In the genomic region with DNA sequence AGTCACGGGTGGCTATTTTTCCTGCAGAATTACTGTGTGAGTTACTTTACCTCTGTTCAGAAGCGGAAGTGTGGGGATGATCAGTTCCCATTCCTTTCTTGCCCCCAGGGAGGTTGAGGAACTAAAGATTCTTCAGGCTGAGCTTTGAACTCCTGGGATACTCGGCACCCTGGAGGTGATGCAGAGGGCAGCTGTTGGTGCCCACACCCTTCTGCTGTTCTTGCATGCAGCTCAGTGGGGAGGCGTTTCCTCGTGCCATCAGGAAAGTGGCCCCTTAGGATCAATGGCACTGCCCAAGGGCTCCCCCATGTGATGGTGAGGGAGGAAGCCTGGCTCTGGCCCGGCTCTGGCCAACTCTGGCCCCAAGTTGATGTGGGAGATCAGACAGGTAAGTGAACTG, we compare ENCODE assay signal across 16 cellular contexts. TPM values are rescaled to one million over a fixed set of nuclear protein-coding genes. Genes with fewer than 3 reads are reported as not detected.
DNase-seq lines count a peak whose midpoint lies in the region; ATAC-seq, FAIRE-seq and TF ChIP-seq lines count a peak whose summit lies in the region.
"Had no signal": no experiment of that assay in that cellular context is flagged by ENCODE, and none has a peak within 500 bp of the region (broad histone marks: within the 10 kb centered on the region; RNA-seq: fewer than 3 reads in every experiment).

No MANE protein-coding gene starts in this region.

- H2BK5ac ChIP-seq in trophoblast cell (ENCODE audit: low read depth, low read length, poor library complexity): no peak overlapping the region

- TF ChIP-seq RAD21 in GM12878 (IDR thresholded peaks at IDR 0.05; ENCODE audit: insufficient read depth, low read depth, low read length): no peak

- no peak overlapping the region for H4K8ac ChIP-seq in trophoblast cell (ENCODE audit: low read depth, low read length)

- H3K79me1 ChIP-seq in trophoblast cell (ENCODE audit: low read length): no peaks in the 10 kb centered on the region

- H3K4me2 ChIP-seq in GM12878 (ENCODE audit: control insufficient read depth, insufficient read depth) (no peak overlapping the region), trophoblast cell (ENCODE audit: low read length) (no peak overlapping the region)

- H4K20me1 ChIP-seq in GM12878 (ENCODE audit: control insufficient read depth, insufficient read depth): no peaks in the 10 kb centered on the region

- no peak overlapping the region for H2BK120ac ChIP-seq in trophoblast cell (ENCODE audit: insufficient read depth, low read length, poor library complexity)

- TF ChIP-seq POLR2A in GM12891 (IDR thresholded peaks at IDR 0.05; ENCODE audit: low read depth, low read length) (no peak), GM12878 (IDR thresholded peaks at IDR 0.05; ENCODE audit: low read depth, low read length) (no peak)

- no peaks in the 10 kb centered on the region for H3K9me3 ChIP-seq in GM12878 (replicated peaks; ENCODE audit: control insufficient read depth, insufficient read depth, low read length)
- no peaks in the 10 kb centered on the region for H3K9me3 ChIP-seq in trophoblast cell (ENCODE audit: insufficient read depth, low read depth, low read length)
- H3K9me3 ChIP-seq: ascending aorta, esophagus muscularis mucosa, heart right ventricle, pancreas, SJCRH30 had no signal

- no peak overlapping the region for H3K27ac ChIP-seq in GM12878 (ENCODE audit: control insufficient read depth, insufficient read depth)
- H3K27ac ChIP-seq in trophoblast cell (ENCODE audit: low read depth, low read length): peak overlapping the region; percentile 7
- H3K27ac ChIP-seq: ascending aorta, esophagus muscularis mucosa, heart right ventricle, pancreas, SJCRH30 had no signal

- H3K79me2 ChIP-seq in GM12878 (ENCODE audit: control insufficient read depth, insufficient read depth, low read length) (no peaks in the 10 kb centered on the region), trophoblast cell (ENCODE audit: control insufficient read depth, insufficient read depth, low read length, poor library complexity) (no peaks in the 10 kb centered on the region)

- BruUV-seq in GM12878 (replicated peaks; lab: Mats Ljungman, UMichigan): no TSS peak

- WGBS in GM12878 (ENCODE audit: insufficient coverage, insufficient replicate concordance, low lambda C conversion rate, missing lambda C conversion rate): 2% methylated on average over 6 of the region's 6 CpGs
- WGBS in trophoblast cell (ENCODE audit: extremely low coverage, insufficient coverage, insufficient read length): no CpG with 5 or more reads among the region's 6 CpGs

- no peak overlapping the region for H3K4me3 Mint-ChIP-seq in activated CD4-positive, alpha-beta T cell treated with anti-CD3 and anti-CD28 coated beads, Interleukin-2, amount 10 ng/mL, durations not matched to agents 7 days and 5 days
- H3K4me3 Mint-ChIP-seq: activated CD4-positive, alpha-beta memory T cell treated with anti-CD3 and anti-CD28 coated beads, Interleukin-2, amount 10 ng/mL, durations not matched to agents 7 days and 5 days had no signal

- H2BK12ac ChIP-seq in trophoblast cell (ENCODE audit: low read length): no peak overlapping the region

- peaks cover 7% of the 10 kb centered on the region for H3K4me1 Mint-ChIP-seq in activated CD4-positive, alpha-beta T cell treated with anti-CD3 and anti-CD28 coated beads, Interleukin-2, amount 10 ng/mL, durations not matched to agents 7 days and 5 days

- no peaks in the 10 kb centered on the region for H3K36me3 Mint-ChIP-seq in activated CD4-positive, alpha-beta T cell treated with anti-CD3 and anti-CD28 coated beads, Interleukin-2, amount 10 ng/mL, durations not matched to agents 7 days and 5 days (ENCODE audit: low read depth)

- H3K23ac ChIP-seq in trophoblast cell (ENCODE audit: low read length): peak overlapping the region; percentile 18

- no peak overlapping the region for H3K4me3 ChIP-seq in GM12878
- no peak overlapping the region for H3K4me3 ChIP-seq in trophoblast cell (ENCODE audit: low read depth, low read length)
- H3K4me3 ChIP-seq: ascending aorta, esophagus muscularis mucosa, heart right ventricle, pancreas, SJCRH30 had no signal

- SMC1A ChIA-PET in GM12878 (lab: Charles Lee; ENCODE audit: uncharacterized antibody, unreplicated experiment): no interaction called here

- H3K18ac ChIP-seq in trophoblast cell (ENCODE audit: low read length): no peak overlapping the region

- H3K27ac Mint-ChIP-seq in activated CD4-positive, alpha-beta T cell treated with anti-CD3 and anti-CD28 coated beads, Interleukin-2, amount 10 ng/mL, durations not matched to agents 7 days and 5 days: no peak overlapping the region
- H3K27ac Mint-ChIP-seq: activated CD4-positive, alpha-beta memory T cell treated with anti-CD3 and anti-CD28 coated beads, Interleukin-2, amount 10 ng/mL, durations not matched to agents 7 days and 5 days had no signal

- peaks cover 82% of the 10 kb centered on the region for H3K27me3 Mint-ChIP-seq in activated CD4-positive, alpha-beta T cell treated with anti-CD3 and anti-CD28 coated beads, Interleukin-2, amount 10 ng/mL, durations not matched to agents 7 days and 5 days

- H2AK5ac ChIP-seq in trophoblast cell (ENCODE audit: low read length): no peak overlapping the region

- H3K14ac ChIP-seq in trophoblast cell (ENCODE audit: low read length): no peak overlapping the region

- ATAC-seq in GM12878: peak; percentile 36; the same call in 1 of the 3 replicates
- ATAC-seq: heart right ventricle had no signal

- no peaks in the 10 kb centered on the region for H3K4me1 ChIP-seq in GM12878 (ENCODE audit: control insufficient read depth, insufficient read depth, low read length)
- H3K4me1 ChIP-seq in trophoblast cell (ENCODE audit: control insufficient read depth in 1 of 2, insufficient read depth in 2 of 2, low read length in 2 of 2): peaks cover 9 to 15% of the 10 kb centered on the region in 2 experiments
- H3K4me1 ChIP-seq: ascending aorta, esophagus muscularis mucosa, pancreas, SJCRH30 had no signal

- H2AFZ ChIP-seq in GM12878 (ENCODE audit: control insufficient read depth, low read depth, low read length) (no peak overlapping the region), trophoblast cell (ENCODE audit: insufficient read depth, low read length, poor library complexity) (no peak overlapping the region)

- no peak overlapping the region for H3K9ac ChIP-seq in GM12878 (ENCODE audit: control insufficient read depth, insufficient read depth, low read length)
- no peak overlapping the region for H3K9ac ChIP-seq in trophoblast cell (ENCODE audit: low read length)

- CTCF ChIA-PET in GM12878 (lab: Yijun Ruan, JAX): no interaction called here
- CTCF ChIA-PET in activated CD4-positive, alpha-beta T cell treated with anti-CD3 and anti-CD28 coated beads, Interleukin-2, amount 10 ng/mL, durations not matched to agents 7 days and 5 days (lab: Charles Lee): interaction anchor here (1.0 to 1.8 kb wide), 2 partner anchors 12 to 93 kb away, joined by 3 to 4 read pairs; no protein-coding TSS in a partner anchor

- no peaks in the 10 kb centered on the region for H3K9me3 Mint-ChIP-seq in activated CD4-positive, alpha-beta T cell treated with anti-CD3 and anti-CD28 coated beads, Interleukin-2, amount 10 ng/mL, durations not matched to agents 7 days and 5 days
- H3K9me3 Mint-ChIP-seq: activated CD4-positive, alpha-beta memory T cell treated with anti-CD3 and anti-CD28 coated beads, Interleukin-2, amount 10 ng/mL, durations not matched to agents 7 days and 5 days had no signal

- intact Hi-C loops in GM12878 (cut with micrococcal nuclease; ENCODE audit: unreplicated experiment): no loop called here

- TF ChIP-seq CTCF in GM12878 (IDR thresholded peaks at IDR 0.05 in 2 of 3, conservative IDR thresholded peaks at IDR 0.05 in 1 of 3; ENCODE audit: control insufficient read depth in 2 of 3, extremely low read depth in 1 of 3, insufficient read depth in 1 of 3, low read depth in 3 of 3, low read length in 3 of 3): no peak

- RAD21 ChIA-PET in GM12878 (lab: Charles Lee; ENCODE audit: unreplicated experiment): no interaction called here

- DNase-seq in GM12891 (ENCODE audit: insufficient read length, low spot score): no peak
- DNase-seq in M059J (ENCODE audit: low read depth): peak; percentile 8
- no peak for DNase-seq in GM12878 (ENCODE audit: low read depth, low spot score)
- no peak for DNase-seq in trophoblast cell
- DNase-seq in activated CD4-positive, alpha-beta T cell treated with anti-CD3 and anti-CD28 coated beads, Interleukin-2, amount 10 ng/mL, durations not matched to agents 7 days and 5 days: no peak
- DNase-seq in NCI-H2107 (lab: John Stamatoyannopoulos, UW): no peak
- no peak for DNase-seq in NCI-H345 (lab: John Stamatoyannopoulos, UW)
- DNase-seq: activated CD4-positive, alpha-beta memory T cell treated with anti-CD3 and anti-CD28 coated beads, Interleukin-2, amount 10 ng/mL, durations not matched to agents 7 days and 5 days; cortex of kidney; heart right ventricle; kidney; pancreas; SJCRH30 had no signal

- POLR2A ChIA-PET in GM12878 (lab: Charles Lee): no interaction called here
- POLR2A ChIA-PET in activated CD4-positive, alpha-beta T cell treated with anti-CD3 and anti-CD28 coated beads, Interleukin-2, amount 10 ng/mL, durations not matched to agents 7 days and 5 days (lab: Charles Lee): no interaction called here

- H3K27me3 ChIP-seq in GM12878 (replicated peaks in 1 of 2; ENCODE audit: control insufficient read depth in 2 of 2, insufficient read depth in 2 of 2, low read length in 1 of 2): peaks cover 4 to 10% of the 10 kb centered on the region in 2 experiments
- no peaks in the 10 kb centered on the region for H3K27me3 ChIP-seq in trophoblast cell (ENCODE audit: insufficient read depth, low read length)
- H3K27me3 ChIP-seq: ascending aorta, pancreas, SJCRH30 had no signal

- peak overlapping the region; percentile 1 for H3K4ac ChIP-seq in trophoblast cell (ENCODE audit: low read depth, low read length)

- peak; percentile 47 for FAIRE-seq in GM12891 (lab: Jason Lieb, UNC)
- FAIRE-seq in GM12878 (lab: Jason Lieb, UNC): no peak
- FAIRE-seq: kidney, pancreas, TTC549 had no signal

- TF ChIP-seq EP300 in GM12878 (IDR thresholded peaks at IDR 0.05; ENCODE audit: borderline replicate concordance in 1 of 2, control insufficient read depth in 1 of 2, low read depth in 2 of 2, low read length in 2 of 2): no peak

- H4K12ac ChIP-seq in trophoblast cell (ENCODE audit: low read depth, low read length): no peak overlapping the region

- in situ Hi-C loops in GM12878 (cut with MboI): no loop called here

- H4K91ac ChIP-seq in trophoblast cell (ENCODE audit: low read depth, low read length): no peak overlapping the region

- no peaks in the 10 kb centered on the region for H3K36me3 ChIP-seq in GM12878 (ENCODE audit: control insufficient read depth in 2 of 2, insufficient read depth in 2 of 2, low read length in 1 of 2)
- no peaks in the 10 kb centered on the region for H3K36me3 ChIP-seq in trophoblast cell (ENCODE audit: control insufficient read depth in 1 of 2, insufficient read depth in 2 of 2, low read length in 2 of 2)
- H3K36me3 ChIP-seq: ascending aorta, esophagus muscularis mucosa, heart right ventricle, pancreas, SJCRH30 had no signal

RNA-seq across cellular contexts. Expression of a gene that starts 44.7 kb away (rescaled TPM):
- polyA plus RNA-seq in GM12891 (2012; ENCODE audit: low read depth, missing spikeins): 12.5 TPM
- 10.6 and 14.4 TPM in 2 replicates for total RNA-seq in M059J (2014; rRNA removed; shearing (Covaris generic))
- 10.3 and 11.5 TPM in 2 replicates for total RNA-seq in GM12878 (2013; cell fraction: nucleolus; rRNA removed)
- total RNA-seq in GM12878 (2014; rRNA removed) (0.23 and 0.49 TPM in 2 replicates), GM12878 (2014; rRNA removed; fragmentation: Illumina TruSeq; extraction: Trizol) (0.37 and 0.58 TPM in 2 replicates), GM12878 (2021) (0.35 and 0.74 TPM in 2 replicates)
- polyA plus RNA-seq in GM12878 (2011; ENCODE audit: low read depth): 4.1 TPM
- polyA plus RNA-seq in GM12878 (2011; rRNA removed) (8.0 and 12.1 TPM in 2 replicates), GM12878 (2014; fragmentation: Illumina TruSeq; extraction: Trizol) (0.46 and 1.1 TPM in 2 replicates), GM12878 (2014; fragmentation: Nextera tagmentation; extraction: Ambion mirVana) (under 1 TPM; 0.26 to 0.37 TPM), GM12878 (2014; rRNA removed) (0.24 and 0.63 TPM in 2 replicates), GM12878 (2016; fragmentation: Nextera tagmentation; extraction: Ambion mirVana) (under 1 TPM; 0.34 to 0.50 TPM)
- 2.8 and 4.0 TPM in 2 replicates for polyA plus RNA-seq in GM12878 (2011; cell fraction: cytosol; rRNA removed)
- polyA plus RNA-seq in GM12878 (2011; cell fraction: nucleus; rRNA removed): 1.7 and 3.4 TPM in 2 replicates
- polyA plus RNA-seq in GM12878 (2012): 6.0 and 14.3 TPM in 2 replicates
- polyA minus RNA-seq in GM12878 (2011; rRNA and poly(A)+ RNA removed): 3.9 and 4.8 TPM in 2 replicates
- polyA minus RNA-seq in GM12878 (2011; cell fraction: cytosol; rRNA and poly(A)+ RNA removed): 2.3 and 3.5 TPM in 2 replicates
- 2.5 and 2.8 TPM in 2 replicates for polyA minus RNA-seq in GM12878 (2011; cell fraction: nucleus; rRNA and poly(A)+ RNA removed)
- polyA plus RNA-seq in trophoblast cell (2013): 8.3 and 8.9 TPM in 2 replicates
- total RNA-seq in activated CD4-positive, alpha-beta T cell treated with anti-CD3 and anti-CD28 coated beads, Interleukin-2, amount 10 ng/mL, durations not matched to agents 7 days and 5 days: 10 to 100 TPM; 16.2 to 19.8 TPM
